Comparison of ENCODE assay signal across 12 cellular contexts in genomic region chr16:4925791-4926190, GRCh38. TPM values are rescaled to one million over a fixed set of nuclear protein-coding genes. Genes with fewer than 3 reads are reported as not detected.
"Had no signal": no experiment of that assay in that cellular context is flagged by ENCODE, and none has a peak within 500 bp of the region (broad histone marks: within the 10 kb centered on the region; RNA-seq: fewer than 3 reads in every experiment).

No MANE protein-coding gene starts in this region.

- H3K4me1 ChIP-seq: ascending aorta had no signal

- ATAC-seq: activated CD8-positive, alpha-beta memory T cell treated with anti-CD3 and anti-CD28 coated beads, Interleukin-2, amount 10 ng/mL, durations not matched to agents 7 days and 5 days; activated T-cell treated with anti-CD3 and anti-CD28 coated beads, Interleukin-2, amount 50 U/mL, for 4 hours; gastroesophageal sphincter; SK-N-SH treated with all-trans-retinoic acid at 6 μM for 48 hours; stimulated activated effector memory CD8-positive, alpha-beta T cell treated with anti-CD3 and anti-CD28 coated beads, Interleukin-12 subunit alpha, Interleukin-12 subunit beta, amount 100 ng/mL, for 72 hours had no signal

- H3K9me3 ChIP-seq: pancreas had no signal

- H3K27me3 ChIP-seq: ascending aorta, cardiac muscle cell, gastroesophageal sphincter, pancreas, transverse colon had no signal

- H3K27ac ChIP-seq: ascending aorta, cardiac muscle cell, transverse colon had no signal

- DNase-seq: activated CD4-positive, CD25-positive, alpha-beta regulatory T cell; activated CD8-positive, alpha-beta memory T cell treated with anti-CD3 and anti-CD28 coated beads, Interleukin-2, amount 10 ng/mL, durations not matched to agents 7 days and 5 days; activated T-cell treated with anti-CD3 and anti-CD28 coated beads, Interleukin-2, amount 50 U/mL, for 4 hours; kidney glomerular epithelial cell; naive B cell; transverse colon had no signal

- H3K4me3 ChIP-seq: ascending aorta, cardiac muscle cell, gastroesophageal sphincter, pancreas, transverse colon had no signal

- H3K36me3 ChIP-seq: cardiac muscle cell, pancreas, transverse colon had no signal

RNA-seq across cellular contexts. Expression of gene SEC14L5, which starts 32.3 kb away (rescaled TPM):
- total RNA-seq: activated CD8-positive, alpha-beta memory T cell treated with anti-CD3 and anti-CD28 coated beads, Interleukin-2, amount 10 ng/mL, durations not matched to agents 7 days and 5 days; activated T-cell treated with anti-CD3 and anti-CD28 coated beads, Interleukin-2, amount 50 U/mL, for 4 hours had no signal
- polyA plus RNA-seq: cardiac muscle cell had no signal
